In the genomic region with DNA sequence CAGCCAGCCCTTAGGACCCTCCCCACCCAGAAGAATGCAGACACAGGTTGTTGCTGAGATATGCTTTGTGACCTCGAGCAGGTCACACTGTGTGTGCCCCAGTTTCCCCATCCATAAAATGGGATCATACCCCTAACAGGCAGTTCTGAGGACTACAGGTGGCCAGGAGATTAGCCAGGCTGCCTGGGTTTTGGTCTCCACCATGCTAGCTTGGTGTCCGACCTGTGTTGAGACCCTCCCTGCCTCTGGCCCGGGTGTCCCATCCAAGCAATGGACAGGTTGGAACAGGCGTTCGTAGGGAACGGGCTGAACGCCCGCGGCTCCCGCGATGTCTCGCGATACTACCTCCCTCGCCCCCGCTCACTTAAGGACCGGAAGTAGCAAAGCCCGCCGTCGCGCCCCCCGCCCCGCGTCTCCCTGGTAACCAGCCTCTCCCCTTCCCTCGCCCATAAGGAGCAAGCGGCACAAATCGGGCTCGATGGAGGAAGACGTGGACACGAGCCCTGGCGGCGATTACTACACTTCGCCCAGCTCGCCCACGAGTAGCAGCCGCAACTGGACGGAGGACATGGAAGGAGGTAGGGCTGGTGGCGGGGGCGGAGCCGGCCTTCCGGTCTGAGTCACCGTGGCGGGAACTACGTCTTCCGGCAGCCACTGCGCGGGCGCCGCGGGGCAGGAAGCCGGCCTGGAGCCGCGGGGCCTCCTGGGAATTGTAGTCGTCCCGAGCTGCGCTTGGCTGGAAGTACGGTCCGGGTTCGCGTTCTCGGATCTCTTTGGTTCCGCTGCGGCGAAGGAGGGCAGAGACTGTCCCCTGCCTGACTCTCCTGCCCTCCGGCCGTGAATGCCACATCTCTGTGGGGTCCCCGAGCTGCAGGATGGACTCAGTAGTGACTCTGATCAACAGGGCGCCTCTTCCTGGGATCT, we compare ENCODE assay signal across 8 cellular contexts. TPM values are rescaled to one million over a fixed set of nuclear protein-coding genes. Genes with fewer than 3 reads are reported as not detected.
DNase-seq lines count a peak whose midpoint lies in the region; ATAC-seq and TF ChIP-seq lines count a peak whose summit lies in the region.

No MANE protein-coding gene starts in this region.

- peaks cover 12% of the 10 kb centered on the region for H3K36me3 ChIP-seq in GM06990 (ENCODE audit: control insufficient read depth, insufficient read depth, low read length)
- peaks cover 56% of the 10 kb centered on the region for H3K36me3 ChIP-seq in left ventricle myocardium inferior
- H3K36me3 ChIP-seq in upper lobe of left lung = peaks cover 3 to 69% (median 35%) of the 10 kb centered on the region in 4 donors

- peak in 1 of 4 donors; percentile 74 for TF ChIP-seq EP300 in upper lobe of left lung (IDR thresholded peaks at IDR 0.05)

- H3K27ac ChIP-seq in left ventricle myocardium inferior (replicated peaks) (peak overlapping the region; percentile 94), upper lobe of left lung (peak overlapping the region; percentile 80 to 94 (median 86))

- H3K27me3 ChIP-seq in GM06990 (replicated peaks; ENCODE audit: control insufficient read depth, insufficient read depth, low read length) (no peaks in the 10 kb centered on the region), left ventricle myocardium inferior (ENCODE audit: low read depth) (no peaks in the 10 kb centered on the region), upper lobe of left lung (no peaks in the 10 kb centered on the region)

- peak; percentile 86 for ATAC-seq in HG02588 (IDR thresholded peaks at IDR 0.05; ENCODE audit: unreplicated experiment)
- ATAC-seq in T-cell (replicated peaks in 1 of 4) = peak; percentile 94 to 96 (median 96)
- ATAC-seq in upper lobe of left lung (ENCODE audit: low FRiP score in 2 of 2) = peak; percentile 97 to 98

- H3K36me3 Mint-ChIP-seq in T-cell = peaks cover 12% of the 10 kb centered on the region

- POLR2A ChIA-PET in T-cell (lab: Charles Lee) = no interaction called here

- peak in 1 of 4 donors; percentile 58 for TF ChIP-seq POLR2A in upper lobe of left lung (IDR thresholded peaks at IDR 0.05)

- H3K9me3 ChIP-seq in left ventricle myocardium inferior (replicated peaks) (no peaks in the 10 kb centered on the region), upper lobe of left lung (no peaks in the 10 kb centered on the region)

- DNase-seq in GM06990 (ENCODE audit: extremely low read depth, insufficient read length) (peak; percentile 99), NCI-H128 (lab: John Stamatoyannopoulos, UW; ENCODE audit: unreplicated experiment) (peak; percentile 89), T-cell (peak; percentile 87 to 96 (median 92)), amniotic stem cell (lab: John Stamatoyannopoulos, UW) (peak; percentile 95), left ventricle myocardium inferior (peak; percentile 96), posterior vena cava (ENCODE audit: low spot score) (peak; percentile 99), upper lobe of left lung (peak; percentile 95 to 99)

- H3K4me3 Mint-ChIP-seq in T-cell = peak overlapping the region; percentile 84 to 96 (median 96)

- H3K9me3 Mint-ChIP-seq in T-cell = no peaks in the 10 kb centered on the region

- peak overlapping the region; percentile 98 to 100 for H3K27ac Mint-ChIP-seq in T-cell

- peak overlapping the region; percentile 83 for H3K4me3 ChIP-seq in GM06990 (replicated peaks; ENCODE audit: low read depth, low read length)
- H3K4me3 ChIP-seq in left ventricle myocardium inferior = peak overlapping the region; percentile 66
- peak overlapping the region in 3 of 4 donors; percentile 46 to 60 (median 54) for H3K4me3 ChIP-seq in upper lobe of left lung

- intact Hi-C loops in left ventricle myocardium inferior (cut with micrococcal nuclease) (no loop called here), posterior vena cava (cut with DNase I) (loop anchor here (5.0 kb wide), 2 partner anchors 37 to 98 kb away; no protein-coding TSS in a partner anchor)

- peaks cover 15 to 17% (median 16%) of the 10 kb centered on the region in 3 donors for H3K4me1 Mint-ChIP-seq in T-cell

- CTCF ChIA-PET in T-cell (lab: Charles Lee) = interaction anchor here in 1 of 2 donors (0.5 to 0.6 kb wide), 2 partner anchors 143 to 1357 kb away, joined by 3 to 4 read pairs; a partner anchor contains a TSS

- H3K4me1 ChIP-seq in left ventricle myocardium inferior (peaks cover 39% of the 10 kb centered on the region), upper lobe of left lung (peaks cover 26 to 35% (median 28%) of the 10 kb centered on the region in 4 donors)

- H3K27me3 Mint-ChIP-seq in T-cell = no peaks in the 10 kb centered on the region

- TF ChIP-seq CTCF in GM06990 (IDR thresholded peaks at IDR 0.05; ENCODE audit: insufficient read depth, low read length, poor library complexity, severe bottlenecking) (no peak), left ventricle myocardium inferior (IDR thresholded peaks at IDR 0.05; ENCODE audit: borderline replicate concordance) (no peak), upper lobe of left lung (IDR thresholded peaks at IDR 0.05) (peak in 3 of 6 experiments; percentile 19 to 36 (median 35))

- 17 to 40% methylated on average over 3 to 18 of the region's 67 CpGs for WGBS in upper lobe of left lung, 2 donors

RNA-seq across cellular contexts. Expression of a gene that starts 45.4 kb away (rescaled TPM):
- 1 to 10 TPM in 1 of 5 donors, under 1 TPM in 3, not detected in 1; 0.33 to 1.3 (median 0.78) TPM for total RNA-seq in T-cell
- not detected for total RNA-seq in left ventricle myocardium inferior
- total RNA-seq in posterior vena cava = not detected
- total RNA-seq in upper lobe of left lung = 1 to 10 TPM in 1 of 6 donors, not detected in 5; 1.7 TPM

RNA-seq across cellular contexts. Expression of a gene that starts 48.3 kb away (rescaled TPM):
- not detected for total RNA-seq in T-cell
- total RNA-seq in left ventricle myocardium inferior = not detected
- not detected for total RNA-seq in posterior vena cava
- total RNA-seq in upper lobe of left lung = not detected

Comparison
In these comparisons a context has a peak if more than half of its experiments do, and no peak if none do; other contexts are left out.
1. Peak in every context shown above with its lines: DNase-seq, ATAC-seq, H3K4me3 ChIP-seq and H3K27ac ChIP-seq.